8 cellular contexts compared by ENCODE assay signal in genomic region chr5:98929123-98929981, GRCh38. TPM values are rescaled to one million over a fixed set of nuclear protein-coding genes. Genes with fewer than 3 reads are reported as not detected.
DNase-seq lines count a peak whose midpoint lies in the region; ATAC-seq and TF ChIP-seq lines count a peak whose summit lies in the region.

No MANE protein-coding gene starts in this region.

- peak overlapping the region; percentile 96 to 99 for H3K9ac ChIP-seq in duodenal mucosa (ENCODE audit: low read depth in 1 of 2, low read length in 2 of 2)

- DNase-seq in CD14-positive monocyte (ENCODE audit: low spot score) (peak; percentile 99), NCI-H82 (lab: John Stamatoyannopoulos, UW) (peak; percentile 91), lower leg skin (ENCODE audit: low spot score in 2 of 2) (peak; percentile 97 to 100)
- DNase-seq in activated CD4-positive, alpha-beta memory T cell treated with anti-CD3 and anti-CD28 coated beads, Interleukin-2, amount 10 ng/mL, durations not matched to agents 7 days and 5 days = peak; percentile 94
- DNase-seq in stimulated activated CD4-positive, alpha-beta T cell treated with anti-CD3 and anti-CD28 coated beads, Interleukin-4, amount 100 ng/mL, for 4 hours = peak; percentile 85 to 93

- H3K4me1 ChIP-seq in duodenal mucosa (ENCODE audit: control insufficient read depth in 1 of 2, insufficient read depth in 2 of 2, low read length in 2 of 2) = peaks cover 8 to 19% of the 10 kb centered on the region in 2 donors

- no peaks in the 10 kb centered on the region for H3K27me3 Mint-ChIP-seq in CD14-positive monocyte (ENCODE audit: low read depth in 3 of 3)
- no peaks in the 10 kb centered on the region for H3K27me3 Mint-ChIP-seq in activated CD4-positive, alpha-beta memory T cell treated with anti-CD3 and anti-CD28 coated beads, Interleukin-2, amount 10 ng/mL, durations not matched to agents 7 days and 5 days

- TF ChIP-seq CTCF in CD14-positive monocyte (IDR thresholded peaks at IDR 0.05) (no peak), lower leg skin (IDR thresholded peaks at IDR 0.05) (no peak)

- H3K4me3 Mint-ChIP-seq in CD14-positive monocyte = peak overlapping the region; percentile 94 to 98
- peak overlapping the region; percentile 100 for H3K4me3 Mint-ChIP-seq in activated CD4-positive, alpha-beta memory T cell treated with anti-CD3 and anti-CD28 coated beads, Interleukin-2, amount 10 ng/mL, durations not matched to agents 7 days and 5 days

- WGBS in lower leg skin, 2 donors = 1% methylated on average over 70 to 71 of the region's 71 CpGs

- peaks cover 59% of the 10 kb centered on the region for H3K4me1 Mint-ChIP-seq in CD14-positive monocyte
- peaks cover 62% of the 10 kb centered on the region for H3K4me1 Mint-ChIP-seq in activated CD4-positive, alpha-beta memory T cell treated with anti-CD3 and anti-CD28 coated beads, Interleukin-2, amount 10 ng/mL, durations not matched to agents 7 days and 5 days

- peaks cover 0 to 6% of the 10 kb centered on the region in 2 donors for H3K36me3 ChIP-seq in duodenal mucosa (ENCODE audit: control insufficient read depth in 1 of 2, insufficient read depth in 2 of 2, low read length in 2 of 2)

- ATAC-seq in GM19351 (IDR thresholded peaks at IDR 0.05; ENCODE audit: unreplicated experiment) = peak; percentile 53
- ATAC-seq in HG03520 (IDR thresholded peaks at IDR 0.05; ENCODE audit: unreplicated experiment) = peak; percentile 63

- TF ChIP-seq POLR2A in lower leg skin (IDR thresholded peaks at IDR 0.05) = peak in 1 of 2 donors; percentile 87

- peak overlapping the region; percentile 76 to 94 for H3K4me3 ChIP-seq in duodenal mucosa (ENCODE audit: low read depth in 1 of 2, low read length in 2 of 2)
- H3K4me3 ChIP-seq in lower leg skin (ENCODE audit: low read depth, poor library complexity, severe bottlenecking) = peak overlapping the region; percentile 77

- peaks cover 27 to 35% of the 10 kb centered on the region in 2 donors for H3K36me3 Mint-ChIP-seq in CD14-positive monocyte
- H3K36me3 Mint-ChIP-seq in activated CD4-positive, alpha-beta memory T cell treated with anti-CD3 and anti-CD28 coated beads, Interleukin-2, amount 10 ng/mL, durations not matched to agents 7 days and 5 days (ENCODE audit: low read depth) = peaks cover 37% of the 10 kb centered on the region

- CTCF ChIA-PET in activated CD4-positive, alpha-beta memory T cell treated with anti-CD3 and anti-CD28 coated beads, Interleukin-2, amount 10 ng/mL, durations not matched to agents 7 days and 5 days (lab: Charles Lee) = interaction anchor here (0.7 to 1.3 kb wide), 5 partner anchors 12 to 131 kb away, joined by 3 to 4 read pairs (median 4); no protein-coding TSS in a partner anchor

- H3K27me3 ChIP-seq in duodenal mucosa (ENCODE audit: control insufficient read depth in 1 of 2, insufficient read depth in 2 of 2, low read length in 2 of 2) = no peaks in the 10 kb centered on the region

- intact Hi-C loops in CD14-positive monocyte (cut with micrococcal nuclease) (loop anchor here (5.0 kb wide), 2 partner anchors 93 to 103 kb away; no protein-coding TSS in a partner anchor), lower leg skin (cut with DNase I; ENCODE audit: low total_unique reads) (loop anchor here (5.0 kb wide), 1 partner anchor 157 kb away; the partner anchor contains the start of gene RGMB)

- H3K9me3 Mint-ChIP-seq in CD14-positive monocyte = peaks cover 0 to 2% (median 0%) of the 10 kb centered on the region in 7 donors
- H3K9me3 Mint-ChIP-seq in activated CD4-positive, alpha-beta memory T cell treated with anti-CD3 and anti-CD28 coated beads, Interleukin-2, amount 10 ng/mL, durations not matched to agents 7 days and 5 days = no peaks in the 10 kb centered on the region

- H3K9me3 ChIP-seq in duodenal mucosa (ENCODE audit: control insufficient read depth in 1 of 2, low read length in 2 of 2) = no peaks in the 10 kb centered on the region

- peak overlapping the region; percentile 100 for H3K27ac Mint-ChIP-seq in CD14-positive monocyte
- H3K27ac Mint-ChIP-seq in activated CD4-positive, alpha-beta memory T cell treated with anti-CD3 and anti-CD28 coated beads, Interleukin-2, amount 10 ng/mL, durations not matched to agents 7 days and 5 days = peak overlapping the region; percentile 96

- POLR2A ChIA-PET in activated CD4-positive, alpha-beta memory T cell treated with anti-CD3 and anti-CD28 coated beads, Interleukin-2, amount 10 ng/mL, durations not matched to agents 7 days and 5 days (lab: Charles Lee) = interaction anchor here (0.6 to 7.7 kb wide), 30 partner anchors 8 to 1974 kb away, joined by 3 to 82 read pairs (median 5); partner anchors contain the start of gene ST8SIA4

- peak overlapping the region; percentile 99 for H3K27ac ChIP-seq in duodenal mucosa (ENCODE audit: low read depth, low read length)

RNA-seq across cellular contexts. Expression of gene CHD1, which starts 0.5 kb away (rescaled TPM):
- 1 to 10 TPM; 3.1 to 6.7 TPM for polyA plus RNA-seq in CD14-positive monocyte
- total RNA-seq in activated CD4-positive, alpha-beta memory T cell treated with anti-CD3 and anti-CD28 coated beads, Interleukin-2, amount 10 ng/mL, durations not matched to agents 7 days and 5 days = 10 to 100 TPM; 45.4 to 47.5 TPM
- 10 to 100 TPM; 40.8 to 46.8 (median 43.2) TPM for total RNA-seq in lower leg skin

Comparison
In these comparisons a context has a peak if more than half of its experiments do, and no peak if none do; other contexts are left out.
1. Peak in every context shown above with its lines: DNase-seq, ATAC-seq, H3K4me3 ChIP-seq and H3K27ac ChIP-seq.